Comparison of ENCODE assay signal across 11 cellular contexts in genomic region chr3:45906681-45907220, GRCh38. TPM values are rescaled to one million over a fixed set of nuclear protein-coding genes. Genes with fewer than 3 reads are reported as not detected.
DNase-seq lines count a peak whose midpoint lies in the region; ATAC-seq and TF ChIP-seq lines count a peak whose summit lies in the region.
"Had no signal": no experiment of that assay in that cellular context is flagged by ENCODE, and none has a peak within 500 bp of the region (broad histone marks: within the 10 kb centered on the region; RNA-seq: fewer than 3 reads in every experiment).

No MANE protein-coding gene starts in this region.

- no peaks in the 10 kb centered on the region for H3K9me2 ChIP-seq in PC-9 (ENCODE audit: insufficient read depth)

- WGBS in testis, 2 donors = 61 to 70% methylated on average over 4 to 6 of the region's 6 CpGs

- POLR2A ChIA-PET in PC-9 (lab: Charles Lee; ENCODE audit: unreplicated experiment) = interaction anchor here (0.7 kb wide), 1 partner anchor 816 kb away, joined by 4 read pairs; no protein-coding TSS in a partner anchor

- H3F3A ChIP-seq in PC-9 (ENCODE audit: insufficient read depth, low read depth) = no peaks in the 10 kb centered on the region

- no peaks in the 10 kb centered on the region for H3K27me3 Mint-ChIP-seq in activated T-helper 17 cell treated with anti-CD3 and anti-CD28 coated beads, Interleukin-2, amount 50 U/mL, for 72 hours

- H3K4me1 Mint-ChIP-seq in activated T-helper 17 cell treated with anti-CD3 and anti-CD28 coated beads, Interleukin-2, amount 50 U/mL, for 72 hours = peaks cover 21% of the 10 kb centered on the region

- CTCF ChIA-PET in PC-9 (lab: Charles Lee) = interaction anchor here (0.5 kb wide), 1 partner anchor 399 kb away, joined by 3 read pairs; no protein-coding TSS in a partner anchor

- H3K36me3 Mint-ChIP-seq in activated T-helper 17 cell treated with anti-CD3 and anti-CD28 coated beads, Interleukin-2, amount 50 U/mL, for 72 hours (ENCODE audit: low read depth) = no peaks in the 10 kb centered on the region

- H3K4me3 Mint-ChIP-seq in activated T-helper 17 cell treated with anti-CD3 and anti-CD28 coated beads, Interleukin-2, amount 50 U/mL, for 72 hours = no peak overlapping the region
- H3K4me3 Mint-ChIP-seq: activated CD4-positive, alpha-beta T cell treated with anti-CD3 and anti-CD28 coated beads, Interleukin-2, amount 10 ng/mL, durations not matched to agents 7 days and 5 days had no signal

- no peak overlapping the region for H3K4me2 ChIP-seq in PC-9

- H3K4me3 ChIP-seq in PC-9 (no peak overlapping the region), testis (no peak overlapping the region)

- intact Hi-C loops in PC-9 (cut with micrococcal nuclease; ENCODE audit: unreplicated experiment) (loop anchor here (5.0 kb wide), 1 partner anchor 144 kb away; no protein-coding TSS in a partner anchor), testis (cut with DNase I; ENCODE audit: low total_unique reads) (loop anchor here (10.0 kb wide), 1 partner anchor 152 kb away; no protein-coding TSS in a partner anchor)

- H4K20me1 ChIP-seq in PC-9 (ENCODE audit: insufficient read depth) = no peaks in the 10 kb centered on the region

- H3K27ac Mint-ChIP-seq in activated T-helper 17 cell treated with anti-CD3 and anti-CD28 coated beads, Interleukin-2, amount 50 U/mL, for 72 hours = no peak overlapping the region
- H3K27ac Mint-ChIP-seq: activated CD4-positive, alpha-beta T cell treated with anti-CD3 and anti-CD28 coated beads, Interleukin-2, amount 10 ng/mL, durations not matched to agents 7 days and 5 days had no signal

- peak; percentile 0 for DNase-seq in NCI-H510A treated with DMSO at 0.1 percent for 48 hours (lab: John Stamatoyannopoulos, UW)
- no peak for DNase-seq in NCI-H510A (lab: John Stamatoyannopoulos, UW)
- peak in 1 of 2 experiments; percentile 26 for DNase-seq in PC-9
- no peak for DNase-seq in foreskin keratinocyte
- peak; percentile 20 for DNase-seq in testis
- DNase-seq in NCI-H345 (lab: John Stamatoyannopoulos, UW) = no peak
- no peak for DNase-seq in superior temporal gyrus (ENCODE audit: extremely low spot score)
- DNase-seq: activated CD4-positive, alpha-beta T cell treated with anti-CD3 and anti-CD28 coated beads, Interleukin-2, amount 10 ng/mL, durations not matched to agents 7 days and 5 days had no signal

- H3K9me3 ChIP-seq in PC-9 (ENCODE audit: insufficient read depth, low read depth) = no peaks in the 10 kb centered on the region
- H3K9me3 ChIP-seq in testis = no peaks in the 10 kb centered on the region

- H3K27ac ChIP-seq in PC-9 (no peak overlapping the region), foreskin keratinocyte (no peak overlapping the region), testis (no peak overlapping the region)

- no TSS peak for BruUV-seq in PC-9 (replicated peaks; lab: Mats Ljungman, UMichigan)

- H3K9me3 Mint-ChIP-seq in activated T-helper 17 cell treated with anti-CD3 and anti-CD28 coated beads, Interleukin-2, amount 50 U/mL, for 72 hours = no peaks in the 10 kb centered on the region

- H3K4me1 ChIP-seq in PC-9 (replicated peaks; ENCODE audit: insufficient read depth) = no peaks in the 10 kb centered on the region
- no peaks in the 10 kb centered on the region for H3K4me1 ChIP-seq in foreskin keratinocyte
- H3K4me1 ChIP-seq in testis = no peaks in the 10 kb centered on the region

- H2AFZ ChIP-seq in PC-9 = no peak overlapping the region

- no peaks in the 10 kb centered on the region for H3K36me3 ChIP-seq in PC-9 (ENCODE audit: low read depth)
- no peaks in the 10 kb centered on the region for H3K36me3 ChIP-seq in testis (ENCODE audit: low read depth, missing control alignments)

- H3K79me2 ChIP-seq in PC-9 (ENCODE audit: low read depth) = no peaks in the 10 kb centered on the region

- TF ChIP-seq POLR2A in testis (IDR thresholded peaks at IDR 0.05) = no peak

- TF ChIP-seq CTCF in PC-9 (conservative IDR thresholded peaks at IDR 0.05) = peak; percentile 29; the same call in 1 of the 2 replicates
- TF ChIP-seq CTCF in foreskin keratinocyte (conservative IDR thresholded peaks at IDR 0.05) = peak; percentile 34
- TF ChIP-seq CTCF in testis (IDR thresholded peaks at IDR 0.05) = peak in 1 of 3 experiments; percentile 24

- H3K27me3 ChIP-seq in PC-9 (ENCODE audit: insufficient read depth, low read depth) = no peaks in the 10 kb centered on the region
- H3K27me3 ChIP-seq in foreskin keratinocyte = peaks cover 2% of the 10 kb centered on the region
- H3K27me3 ChIP-seq in testis = no peaks in the 10 kb centered on the region

- no peak for ATAC-seq in foreskin keratinocyte
- ATAC-seq in activated T-helper 17 cell treated with anti-CD3 and anti-CD28 coated beads, Interleukin-2, amount 50 U/mL, for 72 hours (replicated peaks) = no peak

RNA-seq across cellular contexts. Expression of gene CCR9, which starts 20.4 kb away (rescaled TPM):
- total RNA-seq in PC-9 (2021) = not detected in 2 replicates
- total RNA-seq in foreskin keratinocyte = not detected in 2 replicates
- polyA plus RNA-seq in foreskin keratinocyte = not detected in 2 replicates
- under 1 TPM in 1 of 2 donors, not detected in 1; 0.19 TPM for total RNA-seq in testis
- polyA plus RNA-seq in testis (ENCODE audit: insufficient read depth, low read depth, low replicate concordance) = 0.25 TPM
- under 1 TPM; 0.15 to 0.19 TPM for total RNA-seq in activated T-helper 17 cell treated with anti-CD3 and anti-CD28 coated beads, Interleukin-2, amount 50 U/mL, for 72 hours
- total RNA-seq: pulmonary artery endothelial cell, temporal lobe had no signal

RNA-seq across cellular contexts. Expression of gene CXCR6, which starts 36.5 kb away (rescaled TPM):
- 0.63 and 0.74 TPM in 2 replicates for total RNA-seq in PC-9 (2021)
- total RNA-seq in foreskin keratinocyte = not detected in 2 replicates
- polyA plus RNA-seq in foreskin keratinocyte = not detected in 2 replicates
- total RNA-seq in testis = under 1 TPM; 0.16 to 0.62 TPM
- 2.1 TPM for polyA plus RNA-seq in testis (ENCODE audit: insufficient read depth, low read depth, low replicate concordance)
- total RNA-seq in activated T-helper 17 cell treated with anti-CD3 and anti-CD28 coated beads, Interleukin-2, amount 50 U/mL, for 72 hours = 10 to 100 TPM; 13.7 to 25.4 TPM
- total RNA-seq: pulmonary artery endothelial cell, temporal lobe had no signal

Comparison
In these comparisons a context has a peak if more than half of its experiments do, and no peak if none do; other contexts are left out.
1. DNase-seq: peak in NCI-H510A treated with DMSO at 0.1 percent for 48 hours (single experiment) and testis (single experiment); none in NCI-H510A (single experiment), foreskin keratinocyte (0 of 2), NCI-H345 (single experiment) and superior temporal gyrus (single experiment).